ENCODE assay signal across 1 cellular context in the genomic region with DNA sequence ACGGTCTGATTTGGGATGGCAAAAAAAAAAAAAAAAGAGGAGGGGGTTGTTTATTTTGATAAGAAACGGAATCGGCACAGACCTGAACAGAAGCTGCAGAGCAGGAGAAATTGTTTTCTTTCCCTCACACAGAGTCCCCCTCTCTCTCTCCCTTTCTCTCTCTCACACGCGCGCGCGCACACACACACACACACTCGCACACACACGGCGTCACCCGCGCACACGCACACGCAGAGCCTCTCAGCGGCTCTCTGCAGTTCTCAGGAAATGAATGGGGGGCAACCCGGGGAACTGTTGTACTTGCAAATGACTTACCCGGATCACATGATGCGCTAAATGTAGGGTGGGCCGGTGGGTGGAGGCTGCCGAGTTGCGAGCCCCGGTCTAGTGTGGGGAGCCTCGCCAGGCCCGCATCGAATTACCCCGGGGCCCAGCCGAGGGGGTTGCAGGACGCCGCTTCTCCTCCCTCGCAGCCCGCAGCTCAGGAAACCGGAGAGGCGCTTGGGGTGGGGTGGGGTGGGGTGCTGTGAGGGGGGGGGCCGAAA.
A peak's percentile ranks its signal among the peaks of the same experiment; 100 is the strongest.
TF ChIP-seq lines count a peak whose summit lies in the region.

No MANE protein-coding gene starts in this region.

TF ChIP-seq in HEK293, 187 proteins besides CTCF, POLR2A, EP300 and RAD21 (continued from another document and continues in another):
- TF ChIP-seq, protein P1, sequence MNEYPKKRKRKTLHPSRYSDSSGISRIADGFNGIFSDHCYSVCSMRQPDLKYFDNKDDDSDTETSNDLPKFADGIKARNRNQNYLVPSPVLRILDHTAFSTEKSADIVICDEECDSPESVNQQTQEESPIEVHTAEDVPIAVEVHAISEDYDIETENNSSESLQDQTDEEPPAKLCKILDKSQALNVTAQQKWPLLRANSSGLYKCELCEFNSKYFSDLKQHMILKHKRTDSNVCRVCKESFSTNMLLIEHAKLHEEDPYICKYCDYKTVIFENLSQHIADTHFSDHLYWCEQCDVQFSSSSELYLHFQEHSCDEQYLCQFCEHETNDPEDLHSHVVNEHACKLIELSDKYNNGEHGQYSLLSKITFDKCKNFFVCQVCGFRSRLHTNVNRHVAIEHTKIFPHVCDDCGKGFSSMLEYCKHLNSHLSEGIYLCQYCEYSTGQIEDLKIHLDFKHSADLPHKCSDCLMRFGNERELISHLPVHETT (tag by site-specific recombination; IDR thresholded peaks at IDR 0.05), result 0 out of 2 replicates have a peak, but pooled peaks have one; percentile 44
- TF ChIP-seq ZNF747 (tag by site-specific recombination; IDR thresholded peaks at IDR 0.05) (no peak), ZSCAN23 (tag by site-specific recombination; IDR thresholded peaks at IDR 0.05) (no peak), PRDM10 (tag by site-specific recombination; IDR thresholded peaks at IDR 0.05) (peak; percentile 77), ZSCAN18 (tag by site-specific recombination; IDR thresholded peaks at IDR 0.05) (no peak), ZNF398 (tag by site-specific recombination; IDR thresholded peaks at IDR 0.05) (peak; percentile 84), ZIC2 (tag by site-specific recombination; IDR thresholded peaks at IDR 0.05) (peak; percentile 78), ZNF16 (tag by site-specific recombination; IDR thresholded peaks at IDR 0.05; ENCODE audit: low read depth) (no peak), PRDM6 (tag by site-specific recombination; IDR thresholded peaks at IDR 0.05) (no peak), ZNF138 (tag by site-specific recombination; IDR thresholded peaks at IDR 0.05; ENCODE audit: borderline replicate concordance) (no peak), WT1 (tag by site-specific recombination; IDR thresholded peaks at IDR 0.05) (peak; percentile 57; the same call in 1 of the 2 replicates), ZNF112 (tag by site-specific recombination; IDR thresholded peaks at IDR 0.05) (no peak), ZNF157 (tag by site-specific recombination; IDR thresholded peaks at IDR 0.05) (no peak), ZNF677 (tag by site-specific recombination; IDR thresholded peaks at IDR 0.05) (no peak), ZNF175 (tag by site-specific recombination; IDR thresholded peaks at IDR 0.05) (no peak), ZNF19 (tag by site-specific recombination; IDR thresholded peaks at IDR 0.05; ENCODE audit: low read depth) (no peak), YY1 (tag by site-specific recombination; IDR thresholded peaks at IDR 0.05) (no peak), ZEB2 (tag by site-specific recombination; IDR thresholded peaks at IDR 0.05) (peak; percentile 68), ZNF114 (tag by site-specific recombination; IDR thresholded peaks at IDR 0.05) (no peak), ZNF184 (tag by site-specific recombination; IDR thresholded peaks at IDR 0.05) (no peak), ZNF274 (IDR thresholded peaks at IDR 0.05; ENCODE audit: low read length) (no peak), ZNF274 (tag by site-specific recombination; IDR thresholded peaks at IDR 0.05; ENCODE audit: borderline replicate concordance) (no peak), ELK4 (IDR thresholded peaks at IDR 0.05; ENCODE audit: borderline replicate concordance, low read depth, low read length) (no peak), PRDM1 (tag by site-specific recombination; IDR thresholded peaks at IDR 0.05) (peak; percentile 94), ZNF133 (tag by site-specific recombination; IDR thresholded peaks at IDR 0.05) (no peak), ZNF571 (tag by site-specific recombination; IDR thresholded peaks at IDR 0.05) (no peak), ZNF510 (tag by site-specific recombination; IDR thresholded peaks at IDR 0.05; ENCODE audit: insufficient replicate concordance) (no peak), ZNF488 (tag by site-specific recombination; IDR thresholded peaks at IDR 0.05) (no peak), ZNF558 (tag by site-specific recombination; IDR thresholded peaks at IDR 0.05) (no peak), ZNF791 (tag by site-specific recombination; IDR thresholded peaks at IDR 0.05) (no peak), ZBTB1 (tag by site-specific recombination; IDR thresholded peaks at IDR 0.05) (no peak), ZNF777 (tag by site-specific recombination; IDR thresholded peaks at IDR 0.05; ENCODE audit: borderline replicate concordance) (no peak), HIC1 (tag by site-specific recombination; IDR thresholded peaks at IDR 0.05) (peak; percentile 55; the same call in 1 of the 2 replicates), ZNF121 (tag by site-specific recombination; IDR thresholded peaks at IDR 0.05) (0 out of 2 replicates have a peak, but pooled peaks have one; percentile 14)
- TF ChIP-seq, protein P2, sequence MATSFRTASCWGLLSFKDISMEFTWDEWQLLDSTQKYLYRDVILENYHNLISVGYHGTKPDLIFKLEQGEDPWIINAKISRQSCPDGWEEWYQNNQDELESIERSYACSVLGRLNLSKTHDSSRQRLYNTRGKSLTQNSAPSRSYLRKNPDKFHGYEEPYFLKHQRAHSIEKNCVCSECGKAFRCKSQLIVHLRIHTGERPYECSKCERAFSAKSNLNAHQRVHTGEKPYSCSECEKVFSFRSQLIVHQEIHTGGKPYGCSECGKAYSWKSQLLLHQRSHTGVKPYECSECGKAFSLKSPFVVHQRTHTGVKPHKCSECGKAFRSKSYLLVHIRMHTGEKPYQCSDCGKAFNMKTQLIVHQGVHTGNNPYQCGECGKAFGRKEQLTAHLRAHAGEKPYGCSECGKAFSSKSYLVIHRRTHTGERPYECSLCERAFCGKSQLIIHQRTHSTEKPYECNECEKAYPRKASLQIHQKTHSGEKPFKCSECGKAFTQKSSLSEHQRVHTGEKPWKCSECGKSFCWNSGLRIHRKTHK (tag by site-specific recombination; IDR thresholded peaks at IDR 0.05), result no peak
- TF ChIP-seq, protein P3, sequence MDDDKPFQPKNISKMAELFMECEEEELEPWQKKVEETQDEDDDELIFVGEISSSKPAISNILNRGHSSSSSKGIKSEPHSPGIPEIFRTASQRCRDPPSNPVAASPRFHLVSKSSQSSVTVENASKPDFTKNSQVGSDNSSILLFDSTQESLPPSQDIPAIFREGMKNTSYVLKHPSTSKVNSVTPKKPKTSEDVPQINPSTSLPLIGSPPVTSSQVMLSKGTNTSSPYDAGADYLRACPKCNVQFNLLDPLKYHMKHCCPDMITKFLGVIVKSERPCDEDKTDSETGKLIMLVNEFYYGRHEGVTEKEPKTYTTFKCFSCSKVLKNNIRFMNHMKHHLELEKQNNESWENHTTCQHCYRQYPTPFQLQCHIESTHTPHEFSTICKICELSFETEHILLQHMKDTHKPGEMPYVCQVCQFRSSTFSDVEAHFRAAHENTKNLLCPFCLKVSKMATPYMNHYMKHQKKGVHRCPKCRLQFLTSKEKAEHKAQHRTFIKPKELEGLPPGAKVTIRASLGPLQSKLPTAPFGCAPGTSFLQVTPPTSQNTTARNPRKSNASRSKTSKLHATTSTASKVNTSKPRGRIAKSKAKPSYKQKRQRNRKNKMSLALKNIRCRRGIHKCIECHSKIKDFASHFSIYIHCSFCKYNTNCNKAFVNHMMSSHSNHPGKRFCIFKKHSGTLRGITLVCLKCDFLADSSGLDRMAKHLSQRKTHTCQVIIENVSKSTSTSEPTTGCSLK (tag by site-specific recombination; IDR thresholded peaks at IDR 0.05), result no peak
